ENCODE assay signal across 14 cellular contexts in the genomic region with DNA sequence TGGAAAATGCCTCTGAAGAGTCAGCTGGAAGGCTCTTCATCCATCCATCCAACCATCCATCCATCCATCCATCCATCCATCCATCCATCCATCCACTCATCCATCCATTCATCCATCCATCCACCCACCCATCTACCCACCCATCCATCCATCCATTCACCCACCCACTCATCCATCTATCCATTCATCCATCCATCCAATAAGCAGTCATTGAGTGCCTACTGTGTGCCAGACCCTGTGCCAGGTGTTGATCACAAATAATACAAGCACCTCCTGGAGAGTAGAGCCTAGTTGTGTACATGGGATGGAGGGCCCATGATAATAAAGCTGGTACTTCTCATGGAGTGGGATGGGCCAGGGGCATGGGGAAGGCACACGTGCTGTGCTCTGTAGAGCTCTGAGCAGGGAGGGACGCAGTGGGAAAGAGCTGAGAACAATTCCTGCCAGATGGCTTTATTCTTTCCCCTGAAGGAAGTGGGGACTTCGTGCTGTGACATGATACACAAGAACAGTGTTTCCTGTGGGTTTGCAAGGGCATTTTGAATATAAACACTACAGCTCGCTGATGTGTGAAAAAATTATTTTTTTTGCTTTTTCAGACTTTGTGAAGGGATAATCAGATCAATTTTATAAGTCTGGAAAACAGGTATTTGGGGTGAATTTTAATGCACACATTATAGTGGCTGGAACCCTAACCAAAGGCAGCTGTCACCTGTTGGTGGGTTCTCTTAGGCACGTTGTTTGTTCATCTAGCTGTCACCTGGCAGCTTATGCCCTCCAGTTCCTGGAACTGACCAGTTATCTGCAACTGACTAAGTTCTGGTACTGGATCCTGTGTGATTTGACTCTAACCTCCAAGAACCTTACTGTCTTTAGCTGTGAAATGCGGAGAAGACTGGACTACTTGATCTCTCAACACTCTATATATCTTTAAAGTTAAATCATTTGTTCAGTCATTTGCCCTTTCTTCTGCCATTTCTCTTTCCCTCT.
DNase-seq lines count a peak whose midpoint lies in the region; ATAC-seq and TF ChIP-seq lines count a peak whose summit lies in the region.
"Had no signal": no experiment of that assay in that cellular context is flagged by ENCODE, and none has a peak within 500 bp of the region (broad histone marks: within the 10 kb centered on the region; RNA-seq: fewer than 3 reads in every experiment).

No MANE protein-coding gene starts in this region.

- intact Hi-C loops in activated CD4-positive, alpha-beta memory T cell treated with anti-CD3 and anti-CD28 coated beads for 36 hours (cut with micrococcal nuclease), result no loop called here
- intact Hi-C loops in activated B cell treated with CpG ODN at 0.5 μM for 24 hours (cut with micrococcal nuclease), result loop anchor here (2.0 kb wide), 2 partner anchors 16 kb away; no protein-coding TSS in a partner anchor
- intact Hi-C loops in natural killer cell (cut with micrococcal nuclease), result loop anchor here (5.0 kb wide), 1 partner anchor 35 kb away; no protein-coding TSS in a partner anchor

- H3K9me3 Mint-ChIP-seq in activated CD4-positive, alpha-beta memory T cell treated with anti-CD3 and anti-CD28 coated beads, Interleukin-2, amount 10 ng/mL, durations not matched to agents 7 days and 5 days, result no peaks in the 10 kb centered on the region
- no peaks in the 10 kb centered on the region for H3K9me3 Mint-ChIP-seq in activated CD4-positive, alpha-beta memory T cell treated with anti-CD3 and anti-CD28 coated beads for 36 hours
- H3K9me3 Mint-ChIP-seq in IgD-negative memory B cell (no peaks in the 10 kb centered on the region), activated B cell treated with CpG ODN at 0.5 μM for 24 hours (no peaks in the 10 kb centered on the region), natural killer cell (no peaks in the 10 kb centered on the region)

- POLR2A ChIA-PET in activated CD4-positive, alpha-beta memory T cell treated with anti-CD3 and anti-CD28 coated beads, Interleukin-2, amount 10 ng/mL, durations not matched to agents 7 days and 5 days (lab: Charles Lee), result interaction anchor here (1.2 to 1.5 kb wide), 2 partner anchors 18 to 33 kb away, joined by 4 to 5 read pairs; no protein-coding TSS in a partner anchor
- POLR2A ChIA-PET in activated CD4-positive, alpha-beta memory T cell treated with anti-CD3 and anti-CD28 coated beads for 36 hours (lab: Charles Lee), result interaction anchor here (0.6 to 0.7 kb wide), 2 partner anchors 13 to 20 kb away, joined by 3 to 5 read pairs; no protein-coding TSS in a partner anchor
- POLR2A ChIA-PET in activated B cell treated with CpG ODN at 0.5 μM for 24 hours (lab: Charles Lee), result interaction anchor here (0.8 to 1.5 kb wide), 11 partner anchors 10 to 113 kb away, joined by 3 to 5 read pairs (median 3); no protein-coding TSS in a partner anchor

- peak overlapping the region; percentile 53 for H3K27ac Mint-ChIP-seq in activated CD4-positive, alpha-beta memory T cell treated with anti-CD3 and anti-CD28 coated beads, Interleukin-2, amount 10 ng/mL, durations not matched to agents 7 days and 5 days
- H3K27ac Mint-ChIP-seq in activated CD4-positive, alpha-beta memory T cell treated with anti-CD3 and anti-CD28 coated beads for 36 hours, result no peak overlapping the region
- H3K27ac Mint-ChIP-seq in IgD-negative memory B cell (peak overlapping the region; percentile 45 to 80 (median 61)), activated B cell treated with CpG ODN at 0.5 μM for 24 hours (peak overlapping the region; percentile 87), natural killer cell (peak overlapping the region; percentile 81 to 85)

- peak; percentile 56 for ATAC-seq in activated B cell treated with CpG ODN at 0.5 μM for 24 hours (ENCODE audit: low read depth)
- ATAC-seq in natural killer cell, result peak in 2 of 3 donors; percentile 63 to 67

- no peak for DNase-seq in activated CD4-positive, alpha-beta memory T cell treated with anti-CD3 and anti-CD28 coated beads, Interleukin-2, amount 10 ng/mL, durations not matched to agents 7 days and 5 days
- no peak for DNase-seq in activated CD4-positive, alpha-beta memory T cell treated with anti-CD3 and anti-CD28 coated beads for 36 hours
- DNase-seq in activated B cell treated with CpG ODN at 0.5 μM for 24 hours (no peak), natural killer cell (no peak), C1 segment of cervical spinal cord (lab: John Stamatoyannopoulos, UW) (no peak), HuH-7.5 (ENCODE audit: low spot score) (no peak)
- no peak for DNase-seq in activated effector memory CD4-positive, alpha-beta T cell treated with Interleukin-2 at 50 U/mL for 16 hours
- DNase-seq: DMS 273 treated with DMSO at 0.1 percent for 48 hours; mesenchymal stem cell; NCI-H446 treated with DMSO at 0.1 percent for 48 hours; nucleus accumbens; SK-N-SH; stimulated activated naive CD4-positive, alpha-beta T cell treated with Interleukin-2 at 50 U/mL for 16 hours had no signal

- CTCF ChIA-PET in activated CD4-positive, alpha-beta memory T cell treated with anti-CD3 and anti-CD28 coated beads, Interleukin-2, amount 10 ng/mL, durations not matched to agents 7 days and 5 days (lab: Charles Lee), result interaction anchor here (0.6 to 2.2 kb wide), 3 partner anchors 24 to 113 kb away, joined by 3 to 6 read pairs (median 5); no protein-coding TSS in a partner anchor
- CTCF ChIA-PET in activated CD4-positive, alpha-beta memory T cell treated with anti-CD3 and anti-CD28 coated beads for 36 hours (lab: Charles Lee), result interaction anchor here (0.7 to 1.1 kb wide), 4 partner anchors 40 to 139 kb away, joined by 3 to 4 read pairs (median 4); no protein-coding TSS in a partner anchor
- CTCF ChIA-PET in activated B cell treated with CpG ODN at 0.5 μM for 24 hours (lab: Charles Lee), result interaction anchor here (1.3 to 1.6 kb wide), 2 partner anchors 20 to 94 kb away, joined by 5 to 8 read pairs; no protein-coding TSS in a partner anchor

- H3K4me1 Mint-ChIP-seq in activated CD4-positive, alpha-beta memory T cell treated with anti-CD3 and anti-CD28 coated beads, Interleukin-2, amount 10 ng/mL, durations not matched to agents 7 days and 5 days, result peaks cover 25% of the 10 kb centered on the region
- peaks cover 44% of the 10 kb centered on the region for H3K4me1 Mint-ChIP-seq in activated CD4-positive, alpha-beta memory T cell treated with anti-CD3 and anti-CD28 coated beads for 36 hours (ENCODE audit: low read depth)
- H3K4me1 Mint-ChIP-seq in IgD-negative memory B cell (peaks cover 56 to 74% (median 71%) of the 10 kb centered on the region in 3 donors), activated B cell treated with CpG ODN at 0.5 μM for 24 hours (peaks cover 90% of the 10 kb centered on the region), natural killer cell (peaks cover 61 to 74% of the 10 kb centered on the region in 2 donors)

- H3K27me3 Mint-ChIP-seq in activated CD4-positive, alpha-beta memory T cell treated with anti-CD3 and anti-CD28 coated beads, Interleukin-2, amount 10 ng/mL, durations not matched to agents 7 days and 5 days, result no peaks in the 10 kb centered on the region
- no peaks in the 10 kb centered on the region for H3K27me3 Mint-ChIP-seq in activated CD4-positive, alpha-beta memory T cell treated with anti-CD3 and anti-CD28 coated beads for 36 hours
- H3K27me3 Mint-ChIP-seq in IgD-negative memory B cell, result no peaks in the 10 kb centered on the region
- H3K27me3 Mint-ChIP-seq in activated B cell treated with CpG ODN at 0.5 μM for 24 hours, result no peaks in the 10 kb centered on the region
- no peaks in the 10 kb centered on the region for H3K27me3 Mint-ChIP-seq in natural killer cell (ENCODE audit: low read depth in 2 of 2)

- no peak overlapping the region for H3K4me3 Mint-ChIP-seq in activated CD4-positive, alpha-beta memory T cell treated with anti-CD3 and anti-CD28 coated beads, Interleukin-2, amount 10 ng/mL, durations not matched to agents 7 days and 5 days
- H3K4me3 Mint-ChIP-seq in activated CD4-positive, alpha-beta memory T cell treated with anti-CD3 and anti-CD28 coated beads for 36 hours, result no peak overlapping the region
- peak overlapping the region; percentile 52 to 88 (median 76) for H3K4me3 Mint-ChIP-seq in IgD-negative memory B cell
- H3K4me3 Mint-ChIP-seq in activated B cell treated with CpG ODN at 0.5 μM for 24 hours, result peak overlapping the region; percentile 50
- peak overlapping the region; percentile 72 for H3K4me3 Mint-ChIP-seq in natural killer cell

- peaks cover 15% of the 10 kb centered on the region for H3K36me3 Mint-ChIP-seq in activated CD4-positive, alpha-beta memory T cell treated with anti-CD3 and anti-CD28 coated beads, Interleukin-2, amount 10 ng/mL, durations not matched to agents 7 days and 5 days (ENCODE audit: low read depth)
- H3K36me3 Mint-ChIP-seq in activated CD4-positive, alpha-beta memory T cell treated with anti-CD3 and anti-CD28 coated beads for 36 hours, result peaks cover 12% of the 10 kb centered on the region
- H3K36me3 Mint-ChIP-seq in IgD-negative memory B cell (peaks cover 22% of the 10 kb centered on the region), activated B cell treated with CpG ODN at 0.5 μM for 24 hours (ENCODE audit: low read depth) (peaks cover 39% of the 10 kb centered on the region), natural killer cell (no peaks in the 10 kb centered on the region)

- TF ChIP-seq CTCF in activated B cell treated with CpG ODN at 0.5 μM for 24 hours (IDR thresholded peaks at IDR 0.05) (no peak), natural killer cell (IDR thresholded peaks at IDR 0.05) (no peak)

Comparison
In these comparisons a context has a peak if more than half of its experiments do, and no peak if none do; other contexts are left out.
1. H3K4me3 Mint-ChIP-seq: peak in IgD-negative memory B cell (4 of 4), activated B cell treated with CpG ODN at 0.5 μM for 24 hours (single experiment) and natural killer cell (single experiment); none in activated CD4-positive, alpha-beta memory T cell treated with anti-CD3 and anti-CD28 coated beads, Interleukin-2, amount 10 ng/mL, durations not matched to agents 7 days and 5 days (single experiment) and activated CD4-positive, alpha-beta memory T cell treated with anti-CD3 and anti-CD28 coated beads for 36 hours (single experiment).